17 cellular contexts compared by ENCODE assay signal in the genomic region with DNA sequence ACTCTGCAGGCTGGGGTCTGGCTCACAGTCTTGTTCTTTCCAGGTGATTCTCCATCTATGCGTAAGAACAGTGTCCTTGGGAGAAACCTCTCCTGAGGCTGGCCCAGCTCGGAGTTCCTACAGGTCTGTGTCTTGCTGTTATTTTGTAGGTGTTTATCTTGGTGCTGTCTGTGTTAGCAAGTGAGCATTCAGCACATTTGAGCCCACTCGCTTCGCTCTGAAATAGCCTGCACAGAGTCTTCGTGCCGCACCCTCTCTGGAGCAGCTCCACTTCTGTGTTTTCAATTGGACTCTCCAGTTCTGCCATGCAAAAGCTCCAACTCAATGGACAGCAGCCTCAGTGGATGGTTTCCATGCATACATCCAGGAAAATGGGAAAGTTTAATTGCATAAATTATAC.
DNase-seq lines count a peak whose midpoint lies in the region; ATAC-seq and TF ChIP-seq lines count a peak whose summit lies in the region.
"Had no signal": no experiment of that assay in that cellular context is flagged by ENCODE, and none has a peak within 500 bp of the region (broad histone marks: within the 10 kb centered on the region; RNA-seq: fewer than 3 reads in every experiment).

No MANE protein-coding gene starts in this region.

- H3F3A ChIP-seq in neural progenitor cell (ENCODE audit: low read depth) = no peaks in the 10 kb centered on the region

- no peak for TF ChIP-seq POLR2A in Peyer's patch (IDR thresholded peaks at IDR 0.05)

- no peaks in the 10 kb centered on the region for H3K27me3 Mint-ChIP-seq in glutamatergic neuron (ENCODE audit: unreplicated experiment)
- H3K27me3 Mint-ChIP-seq in neural progenitor cell (ENCODE audit: insufficient read depth, low read depth) = peaks cover 4% of the 10 kb centered on the region
- peaks cover 0 to 6% (median 0%) of the 10 kb centered on the region in 3 donors for H3K27me3 Mint-ChIP-seq in CD14-positive monocyte (ENCODE audit: low read depth in 3 of 3)
- H3K27me3 Mint-ChIP-seq: CD4-positive, alpha-beta T cell had no signal

- ATAC-seq in heart right ventricle = no peak
- ATAC-seq: CD8-positive, alpha-beta T cell had no signal

- no peaks in the 10 kb centered on the region for H3K9me3 Mint-ChIP-seq in glutamatergic neuron (ENCODE audit: unreplicated experiment)
- no peaks in the 10 kb centered on the region for H3K9me3 Mint-ChIP-seq in neural progenitor cell
- H3K9me3 Mint-ChIP-seq in CD14-positive monocyte = peaks cover 0 to 12% (median 4%) of the 10 kb centered on the region in 7 donors
- H3K9me3 Mint-ChIP-seq: CD4-positive, alpha-beta T cell had no signal

- H3K4me1 ChIP-seq in Karpas-422 (ENCODE audit: low read length) = peaks cover 84% of the 10 kb centered on the region
- peaks cover 5% of the 10 kb centered on the region for H3K4me1 ChIP-seq in neural progenitor cell
- H3K4me1 ChIP-seq in Peyer's patch = no peaks in the 10 kb centered on the region
- no peaks in the 10 kb centered on the region for H3K4me1 ChIP-seq in heart right ventricle
- H3K4me1 ChIP-seq: BE2C, BLaER1, Caco-2 had no signal

- H3K4me3 ChIP-seq in Karpas-422 (ENCODE audit: low read length) (peak overlapping the region; percentile 52), neural progenitor cell (no peak overlapping the region), Peyer's patch (no peak overlapping the region), heart right ventricle (no peak overlapping the region)
- H3K4me3 ChIP-seq: BLaER1 had no signal

- no peaks in the 10 kb centered on the region for H3K27me3 ChIP-seq in Karpas-422 (ENCODE audit: low read length)
- no peaks in the 10 kb centered on the region for H3K27me3 ChIP-seq in neural progenitor cell
- H3K27me3 ChIP-seq in Peyer's patch = no peaks in the 10 kb centered on the region
- no peaks in the 10 kb centered on the region for H3K27me3 ChIP-seq in heart right ventricle
- H3K27me3 ChIP-seq: BE2C, BLaER1 had no signal

- H2AFZ ChIP-seq in Karpas-422 (ENCODE audit: low read length) (peak overlapping the region; percentile 51), neural progenitor cell (replicated peaks) (peak overlapping the region; percentile 24)

- no peaks in the 10 kb centered on the region for H3K36me3 Mint-ChIP-seq in glutamatergic neuron (ENCODE audit: unreplicated experiment)
- no peaks in the 10 kb centered on the region for H3K36me3 Mint-ChIP-seq in neural progenitor cell
- H3K36me3 Mint-ChIP-seq in CD14-positive monocyte = no peaks in the 10 kb centered on the region
- H3K36me3 Mint-ChIP-seq: CD8-positive, alpha-beta T cell had no signal

- DNase-seq in Karpas-422 (no peak), glutamatergic neuron (no peak), neural progenitor cell (ENCODE audit: low spot score) (no peak), Peyer's patch (no peak), heart right ventricle (no peak), CD14-positive monocyte (ENCODE audit: low spot score) (no peak)
- DNase-seq: 8988T; ACHN; C1 segment of cervical spinal cord; Caco-2; Calu3; CD4-positive, alpha-beta T cell; CD8-positive, alpha-beta T cell; DMS79 treated with DMSO at 0.1 percent for 48 hours; GF-D8 had no signal

- WGBS in heart right ventricle, 2 donors = 88 to 92% methylated on average over 6 of the region's 6 CpGs

- H3K4me1 Mint-ChIP-seq in glutamatergic neuron (ENCODE audit: low read depth, unreplicated experiment) (peaks cover 17% of the 10 kb centered on the region), neural progenitor cell (no peaks in the 10 kb centered on the region), CD14-positive monocyte (no peaks in the 10 kb centered on the region)

- peak overlapping the region; percentile 71 for H3K4me2 ChIP-seq in Karpas-422 (ENCODE audit: low read depth, low read length, poor library complexity, severe bottlenecking)
- no peak overlapping the region for H3K4me2 ChIP-seq in neural progenitor cell
- H3K4me2 ChIP-seq: BLaER1 had no signal

- H3K9me3 ChIP-seq in Karpas-422 (ENCODE audit: low read length) (no peaks in the 10 kb centered on the region), neural progenitor cell (ENCODE audit: low read depth) (no peaks in the 10 kb centered on the region), Peyer's patch (no peaks in the 10 kb centered on the region), heart right ventricle (no peaks in the 10 kb centered on the region)
- H3K9me3 ChIP-seq: BE2C, BLaER1, Caco-2 had no signal

- no peaks in the 10 kb centered on the region for H3K79me2 ChIP-seq in Karpas-422 (ENCODE audit: low read length)
- no peaks in the 10 kb centered on the region for H3K79me2 ChIP-seq in neural progenitor cell (ENCODE audit: low read depth)

- no peak overlapping the region for H3K4me3 Mint-ChIP-seq in glutamatergic neuron (ENCODE audit: unreplicated experiment)
- no peak overlapping the region for H3K4me3 Mint-ChIP-seq in neural progenitor cell
- no peak overlapping the region for H3K4me3 Mint-ChIP-seq in CD14-positive monocyte
- H3K4me3 Mint-ChIP-seq: CD4-positive, alpha-beta T cell; CD8-positive, alpha-beta T cell had no signal

- TF ChIP-seq CTCF in glutamatergic neuron (IDR thresholded peaks at IDR 0.05; ENCODE audit: partially characterized antibody, unreplicated experiment) (no peak), neural progenitor cell (IDR thresholded peaks at IDR 0.05) (no peak), Peyer's patch (IDR thresholded peaks at IDR 0.05) (no peak), heart right ventricle (IDR thresholded peaks at IDR 0.05) (no peak), CD14-positive monocyte (IDR thresholded peaks at IDR 0.05) (no peak)

- H3K9me2 ChIP-seq in Karpas-422 (replicated peaks; ENCODE audit: insufficient read depth, low read length) = no peaks in the 10 kb centered on the region

- H3K9ac ChIP-seq in Karpas-422 (ENCODE audit: low read length) (peak overlapping the region; percentile 44), neural progenitor cell (no peak overlapping the region)
- H3K9ac ChIP-seq: BLaER1 had no signal

- H3K27ac Mint-ChIP-seq in glutamatergic neuron (ENCODE audit: unreplicated experiment) (peak overlapping the region; percentile 76), neural progenitor cell (no peak overlapping the region), CD14-positive monocyte (no peak overlapping the region)
- H3K27ac Mint-ChIP-seq: CD4-positive, alpha-beta T cell; CD8-positive, alpha-beta T cell had no signal

- H3K36me3 ChIP-seq in Karpas-422 (ENCODE audit: insufficient read depth, low read length) (no peaks in the 10 kb centered on the region), neural progenitor cell (no peaks in the 10 kb centered on the region), Peyer's patch (no peaks in the 10 kb centered on the region), heart right ventricle (no peaks in the 10 kb centered on the region)
- H3K36me3 ChIP-seq: BE2C, BLaER1 had no signal

- H3K27ac ChIP-seq in Karpas-422 (ENCODE audit: low read length) (peak overlapping the region; percentile 92), neural progenitor cell (no peak overlapping the region), Peyer's patch (no peak overlapping the region), heart right ventricle (no peak overlapping the region)
- H3K27ac ChIP-seq: BLaER1 had no signal

- intact Hi-C loops in heart right ventricle (cut with DNase I) = no loop called here
- intact Hi-C loops in CD14-positive monocyte (cut with micrococcal nuclease) = no loop called here

- H4K20me1 ChIP-seq in Karpas-422 (ENCODE audit: insufficient read depth, low read depth, low read length) (no peaks in the 10 kb centered on the region), neural progenitor cell (ENCODE audit: low read depth) (no peaks in the 10 kb centered on the region)
- H4K20me1 ChIP-seq: BLaER1 had no signal
